8 cellular contexts compared by ENCODE assay signal in the genomic region with DNA sequence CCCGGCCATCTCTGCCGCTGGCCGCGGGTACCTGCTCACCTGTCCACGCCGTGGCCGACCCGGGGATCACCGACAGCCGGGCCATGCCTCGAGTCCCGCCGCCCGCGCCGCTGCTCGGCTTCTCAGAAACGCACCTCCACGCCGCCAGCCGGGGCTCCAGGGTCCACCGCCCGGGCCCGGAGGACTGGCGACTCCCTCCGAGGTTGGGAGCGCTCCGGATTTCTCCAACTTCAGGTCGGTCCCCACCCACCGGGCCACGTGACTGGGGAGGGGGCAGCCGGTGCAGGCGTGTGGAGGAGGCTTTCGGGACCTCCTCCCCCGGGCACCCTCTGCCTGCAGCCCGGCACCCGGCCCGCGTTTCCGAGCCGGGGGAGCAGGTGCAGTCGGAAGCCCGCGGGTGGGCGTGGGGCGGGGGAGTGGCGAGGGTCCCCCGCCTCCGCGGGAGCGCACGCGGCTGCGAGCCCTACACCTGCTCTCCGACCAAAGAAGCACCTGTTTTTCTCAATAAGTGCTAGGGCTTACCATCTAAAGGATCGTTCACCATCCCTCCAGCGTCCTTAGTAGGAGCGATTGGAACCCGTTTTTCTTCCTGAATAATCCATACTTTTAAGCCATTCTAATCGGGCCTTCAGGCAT. TPM values are rescaled to one million over a fixed set of nuclear protein-coding genes. Genes with fewer than 3 reads are reported as not detected.
DNase-seq lines count a peak whose midpoint lies in the region; ATAC-seq and TF ChIP-seq lines count a peak whose summit lies in the region.

No MANE protein-coding gene starts in this region.

- ATAC-seq in GM19395 (IDR thresholded peaks at IDR 0.05; ENCODE audit: unreplicated experiment) = peak; percentile 30
- ATAC-seq in T-helper 17 cell = peak; percentile 14
- no peak for ATAC-seq in HG02981 (IDR thresholded peaks at IDR 0.05; ENCODE audit: unreplicated experiment)

- H3K27me3 ChIP-seq in mononuclear cell (ENCODE audit: insufficient read depth, low read length) = peaks cover 55% of the 10 kb centered on the region
- no peaks in the 10 kb centered on the region for H3K27me3 ChIP-seq in vagina
- peaks cover 24% of the 10 kb centered on the region for H3K27me3 ChIP-seq in BE2C

- H3K4me1 ChIP-seq in mononuclear cell (ENCODE audit: insufficient read depth, low read length) (peaks cover 38% of the 10 kb centered on the region), vagina (peaks cover 25% of the 10 kb centered on the region), BE2C (no peaks in the 10 kb centered on the region)

- H3K27ac Mint-ChIP-seq in T-helper 17 cell = peak overlapping the region; percentile 74

- no peak overlapping the region for H3K27ac ChIP-seq in vagina

- peak overlapping the region; percentile 55 for H3K4me3 ChIP-seq in choroid plexus epithelial cell (ENCODE audit: low read depth, low read length)
- H3K4me3 ChIP-seq in mononuclear cell (ENCODE audit: low read length) = peak overlapping the region; percentile 27
- H3K4me3 ChIP-seq in vagina = peak overlapping the region; percentile 48 to 51
- H3K4me3 ChIP-seq in BE2C (ENCODE audit: low read depth, low read length) = no peak overlapping the region

- peak overlapping the region; percentile 79 for H3K4me3 Mint-ChIP-seq in T-helper 17 cell

- peaks cover 3% of the 10 kb centered on the region for H3K36me3 Mint-ChIP-seq in T-helper 17 cell (ENCODE audit: low read depth)

- no peak for TF ChIP-seq CTCF in choroid plexus epithelial cell (conservative IDR thresholded peaks at IDR 0.05; ENCODE audit: low read depth, low read length)
- TF ChIP-seq CTCF in vagina (IDR thresholded peaks at IDR 0.05) = no peak
- no peak for TF ChIP-seq CTCF in BE2C (IDR thresholded peaks at IDR 0.05; ENCODE audit: low read depth, low read length)

- peaks cover 16% of the 10 kb centered on the region for H3K4me1 Mint-ChIP-seq in T-helper 17 cell

- peak in 2 of 3 donors; percentile 24 to 39 for DNase-seq in T-helper 17 cell
- no peak for DNase-seq in choroid plexus epithelial cell (ENCODE audit: low read depth)
- DNase-seq in vagina (ENCODE audit: extremely low spot score in 2 of 2) = no peak
- DNase-seq in BE2C = no peak
- no peak for DNase-seq in putamen (ENCODE audit: low spot score)

- H3K27me3 Mint-ChIP-seq in T-helper 17 cell = peaks cover 18% of the 10 kb centered on the region

- TF ChIP-seq POLR2A in vagina (IDR thresholded peaks at IDR 0.05) = no peak

- intact Hi-C loops in vagina (cut with DNase I) = no loop called here

- H3K9me3 ChIP-seq in T-helper 17 cell (ENCODE audit: control insufficient read depth, low read length, poor library complexity, severe bottlenecking) (no peaks in the 10 kb centered on the region), mononuclear cell (ENCODE audit: low read depth, low read length) (no peaks in the 10 kb centered on the region), vagina (no peaks in the 10 kb centered on the region), BE2C (no peaks in the 10 kb centered on the region)

- H3K36me3 ChIP-seq in vagina (no peaks in the 10 kb centered on the region), BE2C (no peaks in the 10 kb centered on the region)

RNA-seq across cellular contexts. Expression of a gene that starts 0.6 kb away (rescaled TPM):
- total RNA-seq in T-helper 17 cell = 1 to 10 TPM; 3.8 to 4.4 TPM
- total RNA-seq in mononuclear cell = 11.5 TPM
- 1.2 TPM for total RNA-seq in vagina
- not detected for polyA plus RNA-seq in BE2C (2012; ENCODE audit: insufficient read depth, insufficient read length, low read depth)

RNA-seq across cellular contexts. Expression of a gene that starts 40.2 kb away (rescaled TPM):
- total RNA-seq in T-helper 17 cell (10 to 100 TPM; 28.3 to 30.3 TPM), mononuclear cell (40.9 TPM), vagina (26.8 TPM)
- 25.0 TPM for polyA plus RNA-seq in BE2C (2012; ENCODE audit: insufficient read depth, insufficient read length, low read depth)

Comparison
In these comparisons a context has a peak if more than half of its experiments do, and no peak if none do; other contexts are left out.
1. DNase-seq: peak in T-helper 17 cell (2 of 3); none in choroid plexus epithelial cell (single experiment), vagina (0 of 2), BE2C (single experiment) and putamen (single experiment).